Comparison of ENCODE assay signal across 16 cellular contexts in genomic region chr12:95227818-95228356, GRCh38.
"Had no signal": no experiment of that assay in that cellular context is flagged by ENCODE, and none has a peak within 500 bp of the region (broad histone marks: within the 10 kb centered on the region; RNA-seq: fewer than 3 reads in every experiment).

No MANE protein-coding gene starts in this region.

- H3K9me3 Mint-ChIP-seq: activated naive CD4-positive, alpha-beta T cell treated with anti-CD3 and anti-CD28 coated beads, Interleukin-2, amount 10 ng/mL, durations not matched to agents 7 days and 5 days; activated T-helper 17 cell treated with anti-CD3 and anti-CD28 coated beads, Interleukin-2, amount 50 U/mL, for 72 hours; neural crest cell; stimulated activated naive CD8-positive, alpha-beta T cell treated with anti-CD3 and anti-CD28 coated beads, Interleukin-15, amount 100 ng/mL, for 72 hours had no signal

- H3K4me3 Mint-ChIP-seq: activated CD4-positive, alpha-beta T cell treated with anti-CD3 and anti-CD28 coated beads, Interleukin-2, amount 10 ng/mL, durations not matched to agents 7 days and 5 days; activated naive CD4-positive, alpha-beta T cell treated with anti-CD3 and anti-CD28 coated beads, Interleukin-2, amount 10 ng/mL, durations not matched to agents 7 days and 5 days; activated T-helper 17 cell treated with anti-CD3 and anti-CD28 coated beads, Interleukin-2, amount 50 U/mL, for 72 hours; neural crest cell; stimulated activated naive CD8-positive, alpha-beta T cell treated with anti-CD3 and anti-CD28 coated beads, Interleukin-15, amount 100 ng/mL, for 72 hours had no signal

- H3K27ac ChIP-seq: coronary artery, parathyroid adenoma had no signal

- H3K9me3 ChIP-seq: left lung had no signal

- H3K4me3 ChIP-seq: coronary artery, left lung had no signal

- ATAC-seq: activated T-helper 17 cell treated with anti-CD3 and anti-CD28 coated beads, Interleukin-2, amount 50 U/mL, for 72 hours; left lung; stimulated activated naive CD8-positive, alpha-beta T cell treated with anti-CD3 and anti-CD28 coated beads, Interleukin-15, amount 100 ng/mL, for 72 hours had no signal

- H3K27me3 Mint-ChIP-seq: activated CD4-positive, alpha-beta T cell treated with anti-CD3 and anti-CD28 coated beads, Interleukin-2, amount 10 ng/mL, durations not matched to agents 7 days and 5 days; activated naive CD4-positive, alpha-beta T cell treated with anti-CD3 and anti-CD28 coated beads, Interleukin-2, amount 10 ng/mL, durations not matched to agents 7 days and 5 days; activated T-helper 17 cell treated with anti-CD3 and anti-CD28 coated beads, Interleukin-2, amount 50 U/mL, for 72 hours; stimulated activated naive CD8-positive, alpha-beta T cell treated with anti-CD3 and anti-CD28 coated beads, Interleukin-15, amount 100 ng/mL, for 72 hours had no signal

- H3K27ac Mint-ChIP-seq: activated CD4-positive, alpha-beta T cell treated with anti-CD3 and anti-CD28 coated beads, Interleukin-2, amount 10 ng/mL, durations not matched to agents 7 days and 5 days; activated naive CD4-positive, alpha-beta T cell treated with anti-CD3 and anti-CD28 coated beads, Interleukin-2, amount 10 ng/mL, durations not matched to agents 7 days and 5 days; activated T-helper 17 cell treated with anti-CD3 and anti-CD28 coated beads, Interleukin-2, amount 50 U/mL, for 72 hours; stimulated activated naive CD8-positive, alpha-beta T cell treated with anti-CD3 and anti-CD28 coated beads, Interleukin-15, amount 100 ng/mL, for 72 hours had no signal

- FAIRE-seq: keratinocyte, urothelium cell line had no signal

- H3K4me1 Mint-ChIP-seq: activated naive CD4-positive, alpha-beta T cell treated with anti-CD3 and anti-CD28 coated beads, Interleukin-2, amount 10 ng/mL, durations not matched to agents 7 days and 5 days had no signal

- DNase-seq: activated CD4-positive, alpha-beta T cell treated with anti-CD3 and anti-CD28 coated beads, Interleukin-2, amount 10 ng/mL, durations not matched to agents 7 days and 5 days; activated naive CD4-positive, alpha-beta T cell treated with anti-CD3 and anti-CD28 coated beads, Interleukin-2, amount 10 ng/mL, durations not matched to agents 7 days and 5 days; activated T-cell treated with anti-CD3 and anti-CD28 coated beads for 4 hours; effector CD8-positive, alpha-beta T cell; erythroblast; left lung; mesenchymal stem cell; stimulated activated CD4-positive, alpha-beta T cell treated with anti-CD3 and anti-CD28 coated beads, Interleukin-4, amount 100 ng/mL, for 4 hours; stimulated activated naive CD8-positive, alpha-beta T cell treated with anti-CD3 and anti-CD28 coated beads, Interleukin-15, amount 100 ng/mL, for 72 hours; T1000 had no signal

- H3K27me3 ChIP-seq: left lung had no signal
